16 cellular contexts compared by ENCODE assay signal in the genomic region with DNA sequence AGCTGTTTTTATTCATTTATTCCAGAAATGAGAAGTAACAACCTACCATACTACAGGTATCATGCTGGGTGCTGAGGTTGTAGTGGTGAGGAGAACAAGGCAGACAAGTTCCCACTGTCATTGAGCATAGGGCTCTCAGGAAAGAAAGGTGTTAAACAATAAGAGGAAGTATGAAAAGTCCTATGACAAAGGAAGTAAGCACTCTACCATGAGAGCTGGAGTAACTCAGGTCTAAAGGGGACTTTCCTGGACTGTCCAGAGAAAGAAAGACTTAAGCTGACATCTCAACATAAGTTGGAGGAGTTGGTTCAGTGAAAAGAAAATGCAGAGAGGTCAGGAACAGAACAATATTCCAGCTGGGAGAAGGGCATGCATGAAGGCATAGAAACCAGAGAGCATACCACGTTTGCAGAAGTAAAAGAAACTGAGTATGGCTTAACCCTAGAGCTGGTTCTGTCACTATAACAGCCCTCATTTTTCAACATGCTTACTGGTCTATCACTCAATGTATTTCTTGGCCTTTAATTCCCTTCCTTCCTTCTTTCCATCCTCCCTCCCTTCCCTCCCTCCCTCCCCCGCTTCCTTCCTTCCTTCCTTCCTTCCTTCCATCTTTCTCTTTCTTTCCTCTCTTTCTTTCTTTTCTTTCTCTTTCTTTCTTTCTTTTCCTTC.
DNase-seq lines count a peak whose midpoint lies in the region; ATAC-seq, FAIRE-seq and TF ChIP-seq lines count a peak whose summit lies in the region.
"Had no signal": no experiment of that assay in that cellular context is flagged by ENCODE, and none has a peak within 500 bp of the region (broad histone marks: within the 10 kb centered on the region; RNA-seq: fewer than 3 reads in every experiment).

No MANE protein-coding gene starts in this region.

- H3K4me1 Mint-ChIP-seq in glutamatergic neuron (ENCODE audit: low read depth, unreplicated experiment) = no peaks in the 10 kb centered on the region

- H3K36me3 ChIP-seq in Karpas-422 (ENCODE audit: insufficient read depth, low read length) = no peaks in the 10 kb centered on the region
- H3K36me3 ChIP-seq: gastroesophageal sphincter, suprapubic skin had no signal

- H3K27ac ChIP-seq in Karpas-422 (ENCODE audit: low read length) = no peak overlapping the region
- H3K27ac ChIP-seq: C4-2B, gastroesophageal sphincter, SK-N-MC, suprapubic skin had no signal

- no peak overlapping the region for H3K4me2 ChIP-seq in Karpas-422 (ENCODE audit: low read depth, low read length, poor library complexity, severe bottlenecking)

- intact Hi-C loops in head of caudate nucleus (cut with DNase I) = no loop called here
- intact Hi-C loops in posterior vena cava (cut with DNase I) = no loop called here

- no peaks in the 10 kb centered on the region for H3K9me3 Mint-ChIP-seq in glutamatergic neuron (ENCODE audit: unreplicated experiment)

- no peaks in the 10 kb centered on the region for H3K4me1 ChIP-seq in Karpas-422 (ENCODE audit: low read length)
- H3K4me1 ChIP-seq: gastroesophageal sphincter, suprapubic skin had no signal

- no peak for TF ChIP-seq CTCF in glutamatergic neuron (IDR thresholded peaks at IDR 0.05; ENCODE audit: partially characterized antibody, unreplicated experiment)

- DNase-seq in GM18507 (ENCODE audit: extremely low spot score, insufficient read length, low read depth) (peak; percentile 12), Karpas-422 (peak; percentile 43), head of caudate nucleus (no peak), T-helper 1 cell (no peak), glutamatergic neuron (no peak), posterior vena cava (ENCODE audit: low spot score) (no peak)
- DNase-seq: activated CD4-positive, alpha-beta T cell treated with anti-CD3 and anti-CD28 coated beads, Interleukin-2, amount 50 U/mL, for 4 hours; dermis blood vessel endothelial cell; stimulated activated CD4-positive, alpha-beta T cell treated with anti-CD3 and anti-CD28 coated beads, Interleukin-4, amount 100 ng/mL, for 24 hours had no signal

- H3K4me3 Mint-ChIP-seq in glutamatergic neuron (ENCODE audit: unreplicated experiment) = no peak overlapping the region

- no peaks in the 10 kb centered on the region for H3K9me2 ChIP-seq in Karpas-422 (replicated peaks; ENCODE audit: insufficient read depth, low read length)

- H2AFZ ChIP-seq in Karpas-422 (ENCODE audit: low read length) = no peak overlapping the region

- no peaks in the 10 kb centered on the region for H3K36me3 Mint-ChIP-seq in glutamatergic neuron (ENCODE audit: unreplicated experiment)

- H3K9ac ChIP-seq in Karpas-422 (ENCODE audit: low read length) = no peak overlapping the region

- no peaks in the 10 kb centered on the region for H3K9me3 ChIP-seq in Karpas-422 (ENCODE audit: low read length)
- H3K9me3 ChIP-seq: suprapubic skin had no signal

- ATAC-seq in GM19467 (IDR thresholded peaks at IDR 0.05; ENCODE audit: unreplicated experiment) = peak; percentile 68
- peak; percentile 89 for ATAC-seq in HG02885 (IDR thresholded peaks at IDR 0.05; ENCODE audit: poor library complexity, unreplicated experiment)
- ATAC-seq: gastroesophageal sphincter, left lobe of liver had no signal

- no peak overlapping the region for H3K4me3 ChIP-seq in Karpas-422 (ENCODE audit: low read length)
- H3K4me3 ChIP-seq: gastroesophageal sphincter, SK-N-MC, suprapubic skin had no signal

- H3K79me2 ChIP-seq in Karpas-422 (ENCODE audit: low read length) = no peaks in the 10 kb centered on the region

- H3K27ac Mint-ChIP-seq in glutamatergic neuron (ENCODE audit: unreplicated experiment) = no peak overlapping the region

- H3K27me3 ChIP-seq in Karpas-422 (ENCODE audit: low read length) = no peaks in the 10 kb centered on the region; the same call in 1 of the 2 replicates
- H3K27me3 ChIP-seq: gastroesophageal sphincter, suprapubic skin had no signal

- no peaks in the 10 kb centered on the region for H3K27me3 Mint-ChIP-seq in glutamatergic neuron (ENCODE audit: unreplicated experiment)

- peak; percentile 78 for FAIRE-seq in GM18507 (lab: Jason Lieb, UNC)

- H4K20me1 ChIP-seq in Karpas-422 (ENCODE audit: insufficient read depth, low read depth, low read length) = no peaks in the 10 kb centered on the region

Comparison
In these comparisons a context has a peak if more than half of its experiments do, and no peak if none do; other contexts are left out.
1. DNase-seq: peak in GM18507 (single experiment) and Karpas-422 (single experiment); none in head of caudate nucleus (0 of 42), T-helper 1 cell (0 of 5), glutamatergic neuron (single experiment) and posterior vena cava (single experiment).